In genomic region chr9:12933957-12934356, GRCh38 we compare ENCODE assay signal across 13 cellular contexts.
DNase-seq lines count a peak whose midpoint lies in the region; ATAC-seq and TF ChIP-seq lines count a peak whose summit lies in the region.
"Had no signal": no experiment of that assay in that cellular context is flagged by ENCODE, and none has a peak within 500 bp of the region (broad histone marks: within the 10 kb centered on the region; RNA-seq: fewer than 3 reads in every experiment).

No MANE protein-coding gene starts in this region.

- 50% methylated on average over 2 of the region's 2 CpGs for WGBS in hepatocyte (ENCODE audit: low lambda C conversion rate, missing lambda C conversion rate)
- 57 to 76% methylated on average over 2 of the region's 2 CpGs for WGBS in heart right ventricle, 2 donors

- peak overlapping the region; percentile 88 for H3K27ac Mint-ChIP-seq in GM23338
- no peak overlapping the region for H3K27ac Mint-ChIP-seq in naive thymus-derived CD8-positive, alpha-beta T cell
- H3K27ac Mint-ChIP-seq: activated naive CD8-positive, alpha-beta T cell treated with anti-CD3 and anti-CD28 coated beads, Interleukin-2, amount 50 U/mL, for 24 hours had no signal

- peak; percentile 41; the same call in 2 of the 3 replicates for ATAC-seq in GM23338
- ATAC-seq in naive thymus-derived CD8-positive, alpha-beta T cell = no peak
- ATAC-seq in heart right ventricle = no peak
- ATAC-seq: activated naive CD8-positive, alpha-beta T cell treated with anti-CD3 and anti-CD28 coated beads, Interleukin-2, amount 50 U/mL, for 24 hours had no signal

- peak overlapping the region; percentile 47; the same call in 1 of the 2 replicates for H3K27ac ChIP-seq in GM23338 (ENCODE audit: low read depth)
- no peak overlapping the region for H3K27ac ChIP-seq in hepatocyte
- no peak overlapping the region for H3K27ac ChIP-seq in heart right ventricle
- H3K27ac ChIP-seq: WERI-Rb-1 had no signal

- H3K4me2 ChIP-seq in GM23338 (no peak overlapping the region), hepatocyte (no peak overlapping the region)

- no peak for TF ChIP-seq CTCF in GM23338 (conservative IDR thresholded peaks at IDR 0.05; ENCODE audit: low read depth in 2 of 2)
- TF ChIP-seq CTCF in fibroblast of mammary gland (conservative IDR thresholded peaks at IDR 0.05; ENCODE audit: control insufficient read depth, insufficient read depth, low read depth, low read length) = no peak
- no peak for TF ChIP-seq CTCF in hepatocyte (IDR thresholded peaks at IDR 0.05; ENCODE audit: poor library complexity)
- TF ChIP-seq CTCF in heart right ventricle (IDR thresholded peaks at IDR 0.05) = no peak

- H3K4me3 ChIP-seq in GM23338 = no peak overlapping the region
- H3K4me3 ChIP-seq in fibroblast of mammary gland (ENCODE audit: control insufficient read depth, low read depth, low read length) = no peak overlapping the region
- no peak overlapping the region for H3K4me3 ChIP-seq in hepatocyte
- H3K4me3 ChIP-seq in heart right ventricle = no peak overlapping the region
- H3K4me3 ChIP-seq: HAP-1 had no signal

- H3K79me2 ChIP-seq in GM23338 (replicated peaks; ENCODE audit: insufficient read depth) (no peaks in the 10 kb centered on the region), hepatocyte (no peaks in the 10 kb centered on the region)

- H4K20me1 ChIP-seq in GM23338 (replicated peaks; ENCODE audit: insufficient read depth) (no peaks in the 10 kb centered on the region), hepatocyte (ENCODE audit: insufficient read depth, poor library complexity, severe bottlenecking) (no peaks in the 10 kb centered on the region)

- POLR2A ChIA-PET in naive thymus-derived CD8-positive, alpha-beta T cell (lab: Charles Lee) = no interaction called here

- peaks cover 8% of the 10 kb centered on the region for H3K4me1 Mint-ChIP-seq in GM23338
- no peaks in the 10 kb centered on the region for H3K4me1 Mint-ChIP-seq in naive thymus-derived CD8-positive, alpha-beta T cell
- H3K4me1 Mint-ChIP-seq: activated naive CD8-positive, alpha-beta T cell treated with anti-CD3 and anti-CD28 coated beads, Interleukin-2, amount 50 U/mL, for 24 hours had no signal

- H3F3A ChIP-seq in GM23338 (replicated peaks; ENCODE audit: low read depth) = no peaks in the 10 kb centered on the region

- H3K4me1 ChIP-seq in GM23338 (ENCODE audit: insufficient read depth) = peaks cover 7% of the 10 kb centered on the region
- H3K4me1 ChIP-seq in hepatocyte (ENCODE audit: insufficient read depth) = no peaks in the 10 kb centered on the region
- peaks cover 0 to 5% (median 0%) of the 10 kb centered on the region in 9 donors for H3K4me1 ChIP-seq in heart right ventricle

- H2AFZ ChIP-seq in GM23338 = peak overlapping the region; percentile 3; the same call in 1 of the 2 replicates
- H2AFZ ChIP-seq in hepatocyte = no peak overlapping the region

- H3K27me3 ChIP-seq in GM23338 (ENCODE audit: insufficient read depth) = no peaks in the 10 kb centered on the region
- no peaks in the 10 kb centered on the region for H3K27me3 ChIP-seq in hepatocyte
- no peaks in the 10 kb centered on the region for H3K27me3 ChIP-seq in heart right ventricle

- no peaks in the 10 kb centered on the region for H3K27me3 Mint-ChIP-seq in GM23338 (ENCODE audit: insufficient read depth, low read depth, poor library complexity)
- no peaks in the 10 kb centered on the region for H3K27me3 Mint-ChIP-seq in naive thymus-derived CD8-positive, alpha-beta T cell
- H3K27me3 Mint-ChIP-seq: activated naive CD8-positive, alpha-beta T cell treated with anti-CD3 and anti-CD28 coated beads, Interleukin-2, amount 50 U/mL, for 24 hours had no signal

- no peak overlapping the region for H3K4me3 Mint-ChIP-seq in GM23338
- no peak overlapping the region for H3K4me3 Mint-ChIP-seq in naive thymus-derived CD8-positive, alpha-beta T cell
- H3K4me3 Mint-ChIP-seq: activated naive CD8-positive, alpha-beta T cell treated with anti-CD3 and anti-CD28 coated beads, Interleukin-2, amount 50 U/mL, for 24 hours had no signal

- H3K9me3 ChIP-seq in hepatocyte (ENCODE audit: low read depth) (no peaks in the 10 kb centered on the region), heart right ventricle (no peaks in the 10 kb centered on the region)
- H3K9me3 ChIP-seq: HAP-1 had no signal

- no peaks in the 10 kb centered on the region for H3K36me3 Mint-ChIP-seq in GM23338 (ENCODE audit: low read depth)
- H3K36me3 Mint-ChIP-seq in naive thymus-derived CD8-positive, alpha-beta T cell = no peaks in the 10 kb centered on the region

- H3K9me3 Mint-ChIP-seq in GM23338 = no peaks in the 10 kb centered on the region
- H3K9me3 Mint-ChIP-seq in naive thymus-derived CD8-positive, alpha-beta T cell = peaks cover 0 to 8% (median under 1%) of the 10 kb centered on the region in 9 donors

- DNase-seq in GM23338 (ENCODE audit: low spot score) (peak; percentile 45), RPMI7951 (ENCODE audit: low read depth) (peak; percentile 27), fibroblast of mammary gland (ENCODE audit: low read depth) (peak; percentile 60), renal cortical epithelial cell (ENCODE audit: low read depth) (peak; percentile 70), NK-92 (lab: John Stamatoyannopoulos, UW; ENCODE audit: unreplicated experiment) (no peak), hepatocyte (ENCODE audit: low spot score) (no peak), heart right ventricle (no peak)
- DNase-seq in naive thymus-derived CD8-positive, alpha-beta T cell = no peak
- DNase-seq: activated naive CD8-positive, alpha-beta T cell treated with anti-CD3 and anti-CD28 coated beads, Interleukin-2, amount 50 U/mL, for 24 hours; KG1; NCI-H2171; WERI-Rb-1 had no signal

- intact Hi-C loops in heart right ventricle (cut with DNase I) = no loop called here

- H3K36me3 ChIP-seq in GM23338 (ENCODE audit: insufficient read depth) (no peaks in the 10 kb centered on the region), hepatocyte (replicated peaks; ENCODE audit: insufficient read depth, low read depth) (no peaks in the 10 kb centered on the region), heart right ventricle (no peaks in the 10 kb centered on the region)
- H3K36me3 ChIP-seq: HAP-1, WERI-Rb-1 had no signal

- H3K9me2 ChIP-seq in GM23338 (ENCODE audit: insufficient read depth) (0 out of 2 replicates have a peak, but pooled peaks cover 8% of the 10 kb centered on the region), hepatocyte (replicated peaks; ENCODE audit: insufficient read depth) (no peaks in the 10 kb centered on the region)

TF ChIP-seq in GM23338, 12 proteins besides CTCF, POLR2A, EP300 and RAD21:
- TF ChIP-seq ZNF462 (CRISPR knock-in tag; IDR thresholded peaks at IDR 0.05) (peak; percentile 79), NANOG (IDR thresholded peaks at IDR 0.05; ENCODE audit: borderline replicate concordance) (no peak)

Comparison
In these comparisons a context has a peak if more than half of its experiments do, and no peak if none do; other contexts are left out.
1. DNase-seq: peak in GM23338 (single experiment), RPMI7951 (single experiment), fibroblast of mammary gland (single experiment) and renal cortical epithelial cell (single experiment); none in NK-92 (single experiment), hepatocyte (single experiment), naive thymus-derived CD8-positive, alpha-beta T cell (0 of 10) and heart right ventricle (0 of 2).